8 cellular contexts compared by ENCODE assay signal in genomic region chr5:57012511-57012910, GRCh38.
"Had no signal": no experiment of that assay in that cellular context is flagged by ENCODE, and none has a peak within 500 bp of the region (broad histone marks: within the 10 kb centered on the region; RNA-seq: fewer than 3 reads in every experiment).

No MANE protein-coding gene starts in this region.

- H3K4me3 ChIP-seq: GM23248, HAP-1, K562 had no signal

- H3K9me3 ChIP-seq: HAP-1 had no signal

- H3K9me3 Mint-ChIP-seq: HFFc6 had no signal

- H3K4me1 ChIP-seq: HAP-1 had no signal

- H3K27ac Mint-ChIP-seq: HFFc6 had no signal

- H3K36me3 ChIP-seq: HAP-1 had no signal

- H3K4me3 Mint-ChIP-seq: HFFc6 had no signal

- H2AFZ ChIP-seq: GM23248 had no signal

- H3K27ac ChIP-seq: GM23248 had no signal

- DNase-seq: GM23248, H7, HFFc6, IMR-90, KG1 had no signal

- ATAC-seq: HCT116, K562 had no signal
